ENCODE assay signal across 12 cellular contexts in genomic region chr9:89445135-89445797, GRCh38. TPM values are rescaled to one million over a fixed set of nuclear protein-coding genes. Genes with fewer than 3 reads are reported as not detected.
DNase-seq lines count a peak whose midpoint lies in the region; TF ChIP-seq lines count a peak whose summit lies in the region.
"Had no signal": no experiment of that assay in that cellular context is flagged by ENCODE, and none has a peak within 500 bp of the region (broad histone marks: within the 10 kb centered on the region; RNA-seq: fewer than 3 reads in every experiment).

No MANE protein-coding gene starts in this region.

- no peak overlapping the region for H3K4me3 Mint-ChIP-seq in activated naive CD4-positive, alpha-beta T cell treated with anti-CD3 and anti-CD28 coated beads, Interleukin-2, amount 10 ng/mL, durations not matched to agents 7 days and 5 days
- peak overlapping the region; percentile 85 for H3K4me3 Mint-ChIP-seq in activated naive CD8-positive, alpha-beta T cell

- CTCF ChIA-PET in activated naive CD4-positive, alpha-beta T cell treated with anti-CD3 and anti-CD28 coated beads, Interleukin-2, amount 10 ng/mL, durations not matched to agents 7 days and 5 days (lab: Charles Lee) = interaction anchor here (1.0 to 1.4 kb wide), 3 partner anchors 15 to 104 kb away, joined by 3 to 6 read pairs (median 3); no protein-coding TSS in a partner anchor

- no peak for TF ChIP-seq CTCF in tibial nerve (IDR thresholded peaks at IDR 0.05)

- no peak for TF ChIP-seq POLR2A in tibial nerve (IDR thresholded peaks at IDR 0.05)

- no peak overlapping the region for H3K4me3 ChIP-seq in tibial nerve
- H3K4me3 ChIP-seq: lower lobe of right lung had no signal

- no peaks in the 10 kb centered on the region for H3K9me3 ChIP-seq in tibial nerve
- H3K9me3 ChIP-seq: lower lobe of right lung had no signal

- no peak for TF ChIP-seq EP300 in tibial nerve (IDR thresholded peaks at IDR 0.05)

- H3K36me3 Mint-ChIP-seq in activated naive CD4-positive, alpha-beta T cell treated with anti-CD3 and anti-CD28 coated beads, Interleukin-2, amount 10 ng/mL, durations not matched to agents 7 days and 5 days = peaks cover 61% of the 10 kb centered on the region
- peaks cover 27% of the 10 kb centered on the region for H3K36me3 Mint-ChIP-seq in activated naive CD8-positive, alpha-beta T cell

- WGBS in tibial nerve, 2 donors = 80 to 83% methylated on average over 11 of the region's 11 CpGs

- no peak for DNase-seq in activated naive CD4-positive, alpha-beta T cell treated with anti-CD3 and anti-CD28 coated beads, Interleukin-2, amount 10 ng/mL, durations not matched to agents 7 days and 5 days
- DNase-seq in activated naive CD4-positive, alpha-beta T cell treated with anti-CD3 and anti-CD28 coated beads, Interleukin-2, amount 50 U/mL, for 16 hours = no peak
- DNase-seq in midbrain (lab: John Stamatoyannopoulos, UW) = peak; percentile 61
- DNase-seq in tibial nerve (ENCODE audit: low spot score in 2 of 2) = no peak
- DNase-seq in stimulated activated naive CD4-positive, alpha-beta T cell (lab: John Stamatoyannopoulos, UW) = no peak
- no peak for DNase-seq in hippocampal formation (lab: John Stamatoyannopoulos, UW)
- DNase-seq in NCI-H1417 (lab: John Stamatoyannopoulos, UW) = no peak
- DNase-seq: effector CD4-positive, alpha-beta T cell; KBM-7; lower lobe of right lung; NCI-H2227 treated with DMSO at 0.1 percent for 48 hours had no signal

- H3K36me3 ChIP-seq in tibial nerve = no peaks in the 10 kb centered on the region
- H3K36me3 ChIP-seq: lower lobe of right lung had no signal

- H3K27me3 Mint-ChIP-seq in activated naive CD4-positive, alpha-beta T cell treated with anti-CD3 and anti-CD28 coated beads, Interleukin-2, amount 10 ng/mL, durations not matched to agents 7 days and 5 days = no peaks in the 10 kb centered on the region
- no peaks in the 10 kb centered on the region for H3K27me3 Mint-ChIP-seq in activated naive CD8-positive, alpha-beta T cell

- no peaks in the 10 kb centered on the region for H3K27me3 ChIP-seq in tibial nerve

- peaks cover 0 to 75% (median 58%) of the 10 kb centered on the region in 4 donors for H3K4me1 ChIP-seq in tibial nerve

- H3K27ac Mint-ChIP-seq in activated naive CD4-positive, alpha-beta T cell treated with anti-CD3 and anti-CD28 coated beads, Interleukin-2, amount 10 ng/mL, durations not matched to agents 7 days and 5 days = peak overlapping the region; percentile 85
- peak overlapping the region; percentile 99 for H3K27ac Mint-ChIP-seq in activated naive CD8-positive, alpha-beta T cell

- H3K27ac ChIP-seq in tibial nerve = peak overlapping the region in 3 of 4 donors; percentile 55 to 88 (median 70)
- H3K27ac ChIP-seq: lower lobe of right lung had no signal

- H3K4me1 Mint-ChIP-seq in activated naive CD4-positive, alpha-beta T cell treated with anti-CD3 and anti-CD28 coated beads, Interleukin-2, amount 10 ng/mL, durations not matched to agents 7 days and 5 days = peaks cover 92% of the 10 kb centered on the region
- H3K4me1 Mint-ChIP-seq in activated naive CD8-positive, alpha-beta T cell (ENCODE audit: low read depth) = peaks cover 93% of the 10 kb centered on the region

- H3K9me3 Mint-ChIP-seq in activated naive CD4-positive, alpha-beta T cell treated with anti-CD3 and anti-CD28 coated beads, Interleukin-2, amount 10 ng/mL, durations not matched to agents 7 days and 5 days = no peaks in the 10 kb centered on the region
- H3K9me3 Mint-ChIP-seq in activated naive CD8-positive, alpha-beta T cell (ENCODE audit: low read depth) = no peaks in the 10 kb centered on the region

RNA-seq across cellular contexts. Expression of gene SEMA4D, which starts 52.6 kb away (rescaled TPM):
- total RNA-seq in tibial nerve = 10 to 100 TPM; 13.4 to 27.3 (median 24.8) TPM
